In genomic region chr1:158931055-158931737, GRCh38 we compare ENCODE assay signal across 13 cellular contexts. TPM values are rescaled to one million over a fixed set of nuclear protein-coding genes. Genes with fewer than 3 reads are reported as not detected.
DNase-seq lines count a peak whose midpoint lies in the region; ATAC-seq, FAIRE-seq and TF ChIP-seq lines count a peak whose summit lies in the region.
"Had no signal": no experiment of that assay in that cellular context is flagged by ENCODE, and none has a peak within 500 bp of the region (broad histone marks: within the 10 kb centered on the region; RNA-seq: fewer than 3 reads in every experiment).

Gene PYHIN1 (plus strand): TSS chr1:158931552. CDS start chr1:158936911, 5,359 bp downstream.

- FAIRE-seq in HepG2 (lab: Jason Lieb, UNC): no peak
- FAIRE-seq: H1 had no signal

- no peak within 1 kb of the TSS for H3K4me3 ChIP-seq in right lobe of liver
- H3K4me3 ChIP-seq in HepG2 (replicated peaks in 1 of 3; ENCODE audit: insufficient read depth in 1 of 3, low read depth in 2 of 3, low read length in 3 of 3): no peak within 1 kb of the TSS
- peak within 1 kb of the TSS; percentile 15 to 18 for H3K4me3 ChIP-seq in vagina
- no peak within 1 kb of the TSS for H3K4me3 ChIP-seq in gastrocnemius medialis

- no peak within 1 kb of the TSS for H3K9ac ChIP-seq in HepG2 (ENCODE audit: insufficient read depth, low read depth, low read length)

- H3K9me3 ChIP-seq in right lobe of liver: no peaks in the 10 kb centered on the region
- peaks cover 64% of the 10 kb centered on the region for H3K9me3 ChIP-seq in HepG2 (ENCODE audit: low read length)
- no peaks in the 10 kb centered on the region for H3K9me3 ChIP-seq in T-helper 17 cell (ENCODE audit: control insufficient read depth, low read length, poor library complexity, severe bottlenecking)
- H3K9me3 ChIP-seq in vagina: no peaks in the 10 kb centered on the region
- no peaks in the 10 kb centered on the region for H3K9me3 ChIP-seq in gastrocnemius medialis

- CTCF ChIA-PET in HepG2 (lab: Yijun Ruan, JAX; ENCODE audit: low intra/inter-chr PET ratio, low total read pairs): no interaction called here

- no peak within 1 kb of the TSS for H2AFZ ChIP-seq in HepG2 (ENCODE audit: low read length)

- POLR2A ChIA-PET in HepG2 (lab: Yijun Ruan, JAX): no interaction called here

- peak within 1 kb of the TSS; percentile 93 for H3K4me3 Mint-ChIP-seq in T-helper 17 cell

- TF ChIP-seq EP300 in HepG2 (IDR thresholded peaks at IDR 0.05; ENCODE audit: low read depth in 2 of 2, low read length in 2 of 2) (no peak), HepG2 (CRISPR knock-in tag; IDR thresholded peaks at IDR 0.05; ENCODE audit: borderline replicate concordance) (no peak)

- TF ChIP-seq CTCF in right lobe of liver (IDR thresholded peaks at IDR 0.05) (no peak), HepG2 (CRISPR knock-in tag; IDR thresholded peaks at IDR 0.05) (no peak), vagina (IDR thresholded peaks at IDR 0.05) (no peak), gastrocnemius medialis (IDR thresholded peaks at IDR 0.05 in 4 of 5, conservative IDR thresholded peaks at IDR 0.05 in 1 of 5) (no peak)

- intact Hi-C loops in right lobe of liver (cut with DNase I) (no loop called here), HepG2 (cut with micrococcal nuclease; ENCODE audit: unreplicated experiment) (no loop called here), vagina (cut with DNase I) (no loop called here), gastrocnemius medialis (cut with DNase I; ENCODE audit: low total_unique reads) (no loop called here)

- no peaks in the 10 kb centered on the region for H3K79me2 ChIP-seq in HepG2 (ENCODE audit: insufficient read depth, low read length)

- no peaks in the 10 kb centered on the region for H3K27me3 Mint-ChIP-seq in T-helper 17 cell

- H3K36me3 ChIP-seq in right lobe of liver: no peaks in the 10 kb centered on the region
- H3K36me3 ChIP-seq in HepG2 (replicated peaks in 1 of 2; ENCODE audit: control insufficient read depth in 1 of 2, insufficient read depth in 2 of 2, low read length in 2 of 2): no peaks in the 10 kb centered on the region
- H3K36me3 ChIP-seq in vagina: no peaks in the 10 kb centered on the region
- H3K36me3 ChIP-seq in gastrocnemius medialis: no peaks in the 10 kb centered on the region

- peaks cover 34% of the 10 kb centered on the region for H3K4me1 Mint-ChIP-seq in T-helper 17 cell

- no peak for TF ChIP-seq POLR2A in right lobe of liver (IDR thresholded peaks at IDR 0.05)
- no peak for TF ChIP-seq POLR2A in HepG2 (IDR thresholded peaks at IDR 0.05; ENCODE audit: insufficient read depth in 1 of 2, low read depth in 2 of 2, low read length in 2 of 2)
- TF ChIP-seq POLR2A in vagina (IDR thresholded peaks at IDR 0.05): no peak
- no peak for TF ChIP-seq POLR2A in gastrocnemius medialis (IDR thresholded peaks at IDR 0.05)

- H3K27ac Mint-ChIP-seq in T-helper 17 cell: peak within 1 kb of the TSS; percentile 97

- no peak for DNase-seq in right lobe of liver
- no peak for DNase-seq in HepG2 (ENCODE audit: low spot score)
- DNase-seq in T-helper 17 cell: no peak
- no peak for DNase-seq in vagina (ENCODE audit: extremely low spot score in 2 of 2)
- DNase-seq in gastrocnemius medialis: no peak
- DNase-seq in NCI-H146 treated with DMSO at 0.1 percent for 48 hours (lab: John Stamatoyannopoulos, UW; ENCODE audit: unreplicated experiment): no peak
- DNase-seq in DMS153 treated with DMSO at 0.1 percent for 48 hours (lab: John Stamatoyannopoulos, UW; ENCODE audit: unreplicated experiment): no peak
- DNase-seq: aorta, NCI-H2171 treated with DMSO at 0.1 percent for 48 hours had no signal

- 33% methylated on average over 3 of the region's 3 CpGs for WGBS in right lobe of liver (ENCODE audit: insufficient coverage, low coverage, low lambda C conversion rate, missing lambda C conversion rate)
- WGBS in HepG2 (ENCODE audit: low lambda C conversion rate): 5% methylated on average over 3 of the region's 3 CpGs

- BruUV-seq in HepG2 (replicated peaks; lab: Mats Ljungman, UMichigan): no TSS peak

- no peak within 1 kb of the TSS for H3K27ac ChIP-seq in right lobe of liver
- H3K27ac ChIP-seq in HepG2 (ENCODE audit: extremely low read length, insufficient read depth, low read length): no peak within 1 kb of the TSS
- H3K27ac ChIP-seq in vagina: no peak within 1 kb of the TSS
- no peak within 1 kb of the TSS for H3K27ac ChIP-seq in gastrocnemius medialis
- H3K27ac ChIP-seq: C4-2B had no signal

- H3K27me3 ChIP-seq in right lobe of liver (no peaks in the 10 kb centered on the region), HepG2 (ENCODE audit: control insufficient read depth in 1 of 2, insufficient read depth in 2 of 2, low read length in 2 of 2) (no peaks in the 10 kb centered on the region), vagina (no peaks in the 10 kb centered on the region), gastrocnemius medialis (no peaks in the 10 kb centered on the region)

- in situ Hi-C loops in HepG2 (cut with HindIII; ENCODE audit: extremely low pct_ligation_motif_present, low pct_unique_long_range_greater_than_20kb) (no loop called here), gastrocnemius medialis (cut with MboI; ENCODE audit: low sequenced_read_pairs in 4 of 4) (loop anchor here in 1 of 4 donors (10.0 kb wide), 1 partner anchor 64 kb away; no protein-coding TSS in a partner anchor)

- peak in 3 of 4 donors; percentile 49 to 65 (median 49) for ATAC-seq in right lobe of liver
- ATAC-seq in HepG2: no peak
- ATAC-seq in T-helper 17 cell: peak; percentile 87
- peak; percentile 29 for ATAC-seq in esophagus mucosa
- ATAC-seq in gastrocnemius medialis: no peak

- no peaks in the 10 kb centered on the region for H3K4me1 ChIP-seq in right lobe of liver
- H3K4me1 ChIP-seq in HepG2 (ENCODE audit: insufficient read depth, low read length): no peaks in the 10 kb centered on the region
- no peaks in the 10 kb centered on the region for H3K4me1 ChIP-seq in vagina
- H3K4me1 ChIP-seq in gastrocnemius medialis: no peaks in the 10 kb centered on the region

- H4K20me1 ChIP-seq in HepG2 (ENCODE audit: insufficient read depth, low read length): no peaks in the 10 kb centered on the region

- no peak for TF ChIP-seq RAD21 in HepG2 (CRISPR knock-in tag; IDR thresholded peaks at IDR 0.05)

- no peak within 1 kb of the TSS for H3K4me2 ChIP-seq in HepG2 (ENCODE audit: low read depth, low read length)

- H3K36me3 Mint-ChIP-seq in T-helper 17 cell (ENCODE audit: low read depth): peaks cover 9% of the 10 kb centered on the region

TF ChIP-seq in HepG2, 621 proteins besides CTCF, POLR2A, EP300 and RAD21:
- no peak for TF ChIP-seq GPN1 (CRISPR knock-in tag; IDR thresholded peaks at IDR 0.05; ENCODE audit: borderline replicate concordance)
- TF ChIP-seq ZNF614 (CRISPR knock-in tag; IDR thresholded peaks at IDR 0.05; ENCODE audit: borderline replicate concordance): no peak
TF ChIP-seq in HepG2: peak in this region for 0.

RNA-seq across cellular contexts. Expression of gene PYHIN1, which starts in this region (rescaled TPM):
- total RNA-seq in right lobe of liver (1 to 10 TPM in 2 of 6 experiments, under 1 TPM in 4; 0.22 to 2.2 (median 0.61) TPM), HepG2 (2016; rRNA removed; fragmentation: Illumina TruSeq; extraction: Trizol) (not detected in 2 replicates), T-helper 17 cell (10 to 100 TPM; 42.1 to 48.1 TPM), esophagus mucosa (0.44 TPM), vagina (4.2 TPM), gastrocnemius medialis (under 1 TPM in 1 of 4 donors, not detected in 3; 0.16 TPM)
- not detected in 2 replicates for total RNA-seq in HepG2 (2016; cell fraction: cytosol; rRNA removed; fragmentation: Illumina TruSeq; extraction: Trizol; ENCODE audit: low read depth)
- not detected in 2 replicates for total RNA-seq in HepG2 (2016; cell fraction: insoluble cytoplasmic fraction; rRNA removed; fragmentation: Illumina TruSeq; extraction: Trizol)
- not detected in 2 replicates for total RNA-seq in HepG2 (2016; cell fraction: membrane; rRNA removed; fragmentation: Illumina TruSeq; extraction: Trizol)
- not detected in 2 replicates for total RNA-seq in HepG2 (2016; cell fraction: nucleus; rRNA removed; fragmentation: Illumina TruSeq; extraction: Trizol)
- polyA plus RNA-seq in HepG2 (2011; rRNA removed): not detected in 2 replicates
- not detected in 2 replicates for polyA plus RNA-seq in HepG2 (2011; cell fraction: cytosol; rRNA removed)
- not detected in 2 replicates for polyA plus RNA-seq in HepG2 (2011; cell fraction: nucleus; rRNA removed)
- not detected in 2 replicates for polyA plus RNA-seq in HepG2 (2012)
- polyA plus RNA-seq in HepG2 (2016; cell fraction: cytosol; fragmentation: Illumina TruSeq; extraction: Trizol; ENCODE audit: low read depth): not detected in 2 replicates
- polyA plus RNA-seq in HepG2 (2016; cell fraction: insoluble cytoplasmic fraction; fragmentation: Illumina TruSeq; extraction: Trizol; ENCODE audit: low read depth): not detected in 2 replicates
- not detected in 2 replicates for polyA plus RNA-seq in HepG2 (2016; cell fraction: membrane; fragmentation: Illumina TruSeq; extraction: Trizol; ENCODE audit: low read depth)
- not detected in 2 replicates for polyA plus RNA-seq in HepG2 (2016; cell fraction: nucleus; fragmentation: Illumina TruSeq; extraction: Trizol; ENCODE audit: insufficient read depth, low read depth)
- polyA minus RNA-seq in HepG2 (2011; rRNA and poly(A)+ RNA removed; ENCODE audit: low replicate concordance): not detected in 2 replicates
- polyA minus RNA-seq in HepG2 (2011; cell fraction: cytosol; rRNA and poly(A)+ RNA removed): not detected in 2 replicates
- polyA minus RNA-seq in HepG2 (2011; cell fraction: nucleus; rRNA and poly(A)+ RNA removed): not detected in 2 replicates
- total RNA-seq: H1, SK-MEL-5 had no signal
- polyA plus RNA-seq: aorta, H1 had no signal

Comparison
In these comparisons a context has a peak if more than half of its experiments do, and no peak if none do; other contexts are left out.
1. ATAC-seq: peak in right lobe of liver (3 of 4) and T-helper 17 cell (single experiment); none in HepG2 (single experiment) and gastrocnemius medialis (0 of 2).
2. Peak in ATAC-seq in esophagus mucosa; RNA of the gene not detected or under 1 TPM.
3. H3K4me3 ChIP-seq: peak in vagina (2 of 2); none in right lobe of liver (0 of 3), HepG2 (0 of 3) and gastrocnemius medialis (0 of 4).